Comparison of ENCODE assay signal across 1 cellular context in genomic region chr11:12445001-12445400, GRCh38.
TF ChIP-seq lines count a peak whose summit lies in the region.

No MANE protein-coding gene starts in this region.

TF ChIP-seq in GM23338, 12 proteins besides CTCF, POLR2A, EP300 and RAD21 (continued from another document):
- TF ChIP-seq, protein P1, sequence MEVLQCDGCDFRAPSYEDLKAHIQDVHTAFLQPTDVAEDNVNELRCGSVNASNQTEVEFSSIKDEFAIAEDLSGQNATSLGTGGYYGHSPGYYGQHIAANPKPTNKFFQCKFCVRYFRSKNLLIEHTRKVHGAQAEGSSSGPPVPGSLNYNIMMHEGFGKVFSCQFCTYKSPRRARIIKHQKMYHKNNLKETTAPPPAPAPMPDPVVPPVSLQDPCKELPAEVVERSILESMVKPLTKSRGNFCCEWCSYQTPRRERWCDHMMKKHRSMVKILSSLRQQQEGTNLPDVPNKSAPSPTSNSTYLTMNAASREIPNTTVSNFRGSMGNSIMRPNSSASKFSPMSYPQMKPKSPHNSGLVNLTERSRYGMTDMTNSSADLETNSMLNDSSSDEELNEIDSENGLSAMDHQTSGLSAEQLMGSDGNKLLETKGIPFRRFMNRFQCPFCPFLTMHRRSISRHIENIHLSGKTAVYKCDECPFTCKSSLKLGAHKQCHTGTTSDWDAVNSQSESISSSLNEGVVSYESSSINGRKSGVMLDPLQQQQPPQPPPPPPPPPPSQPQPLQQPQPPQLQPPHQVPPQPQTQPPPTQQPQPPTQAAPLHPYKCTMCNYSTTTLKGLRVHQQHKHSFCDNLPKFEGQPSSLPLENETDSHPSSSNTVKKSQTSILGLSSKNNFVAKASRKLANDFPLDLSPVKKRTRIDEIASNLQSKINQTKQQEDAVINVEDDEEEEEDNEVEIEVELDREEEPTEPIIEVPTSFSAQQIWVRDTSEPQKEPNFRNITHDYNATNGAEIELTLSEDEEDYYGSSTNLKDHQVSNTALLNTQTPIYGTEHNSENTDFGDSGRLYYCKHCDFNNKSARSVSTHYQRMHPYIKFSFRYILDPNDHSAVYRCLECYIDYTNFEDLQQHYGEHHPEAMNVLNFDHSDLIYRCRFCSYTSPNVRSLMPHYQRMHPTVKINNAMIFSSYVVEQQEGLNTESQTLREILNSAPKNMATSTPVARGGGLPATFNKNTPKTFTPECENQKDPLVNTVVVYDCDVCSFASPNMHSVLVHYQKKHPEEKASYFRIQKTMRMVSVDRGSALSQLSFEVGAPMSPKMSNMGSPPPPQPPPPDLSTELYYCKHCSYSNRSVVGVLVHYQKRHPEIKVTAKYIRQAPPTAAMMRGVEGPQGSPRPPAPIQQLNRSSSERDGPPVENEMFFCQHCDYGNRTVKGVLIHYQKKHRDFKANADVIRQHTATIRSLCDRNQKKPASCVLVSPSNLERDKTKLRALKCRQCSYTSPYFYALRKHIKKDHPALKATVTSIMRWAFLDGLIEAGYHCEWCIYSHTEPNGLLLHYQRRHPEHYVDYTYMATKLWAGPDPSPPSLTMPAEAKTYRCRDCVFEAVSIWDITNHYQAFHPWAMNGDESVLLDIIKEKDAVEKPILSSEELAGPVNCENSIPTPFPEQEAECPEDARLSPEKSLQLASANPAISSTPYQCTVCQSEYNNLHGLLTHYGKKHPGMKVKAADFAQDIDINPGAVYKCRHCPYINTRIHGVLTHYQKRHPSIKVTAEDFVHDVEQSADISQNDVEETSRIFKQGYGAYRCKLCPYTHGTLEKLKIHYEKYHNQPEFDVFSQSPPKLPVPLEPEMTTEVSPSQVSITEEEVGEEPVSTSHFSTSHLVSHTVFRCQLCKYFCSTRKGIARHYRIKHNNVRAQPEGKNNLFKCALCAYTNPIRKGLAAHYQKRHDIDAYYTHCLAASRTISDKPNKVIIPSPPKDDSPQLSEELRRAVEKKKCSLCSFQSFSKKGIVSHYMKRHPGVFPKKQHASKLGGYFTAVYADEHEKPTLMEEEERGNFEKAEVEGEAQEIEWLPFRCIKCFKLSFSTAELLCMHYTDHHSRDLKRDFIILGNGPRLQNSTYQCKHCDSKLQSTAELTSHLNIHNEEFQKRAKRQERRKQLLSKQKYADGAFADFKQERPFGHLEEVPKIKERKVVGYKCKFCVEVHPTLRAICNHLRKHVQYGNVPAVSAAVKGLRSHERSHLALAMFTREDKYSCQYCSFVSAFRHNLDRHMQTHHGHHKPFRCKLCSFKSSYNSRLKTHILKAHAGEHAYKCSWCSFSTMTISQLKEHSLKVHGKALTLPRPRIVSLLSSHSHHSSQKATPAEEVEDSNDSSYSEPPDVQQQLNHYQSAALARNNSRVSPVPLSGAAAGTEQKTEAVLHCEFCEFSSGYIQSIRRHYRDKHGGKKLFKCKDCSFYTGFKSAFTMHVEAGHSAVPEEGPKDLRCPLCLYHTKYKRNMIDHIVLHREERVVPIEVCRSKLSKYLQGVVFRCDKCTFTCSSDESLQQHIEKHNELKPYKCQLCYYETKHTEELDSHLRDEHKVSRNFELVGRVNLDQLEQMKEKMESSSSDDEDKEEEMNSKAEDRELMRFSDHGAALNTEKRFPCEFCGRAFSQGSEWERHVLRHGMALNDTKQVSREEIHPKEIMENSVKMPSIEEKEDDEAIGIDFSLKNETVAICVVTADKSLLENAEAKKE (CRISPR knock-in tag; IDR thresholded peaks at IDR 0.05) = no peak
- TF ChIP-seq JUNB (IDR thresholded peaks at IDR 0.05; ENCODE audit: unreplicated experiment) = no peak
- TF ChIP-seq EZH2phosphoT487 (IDR thresholded peaks at IDR 0.05; ENCODE audit: unreplicated experiment) = no peak
- TF ChIP-seq NANOG (IDR thresholded peaks at IDR 0.05; ENCODE audit: borderline replicate concordance) = no peak
TF ChIP-seq in GM23338: peak in this region for 0.
